1 cellular context compared by ENCODE assay signal in genomic region chr19:34128558-34129250, GRCh38.
TF ChIP-seq lines count a peak whose summit lies in the region.

No MANE protein-coding gene starts in this region.

TF ChIP-seq in HEK293, 187 proteins besides CTCF, POLR2A, EP300 and RAD21 (continued from another document):
- TF ChIP-seq PRDM10 (tag by site-specific recombination; IDR thresholded peaks at IDR 0.05) (peak; percentile 94), SP3 (tag by site-specific recombination; IDR thresholded peaks at IDR 0.05) (no peak), ZNF175 (tag by site-specific recombination; IDR thresholded peaks at IDR 0.05) (no peak), ZNF747 (tag by site-specific recombination; IDR thresholded peaks at IDR 0.05) (no peak), ZNF184 (tag by site-specific recombination; IDR thresholded peaks at IDR 0.05) (0 out of 2 replicates have a peak, but pooled peaks have one; percentile 54), ZNF292 (tag by site-specific recombination; IDR thresholded peaks at IDR 0.05; ENCODE audit: borderline replicate concordance, low read depth) (no peak), ZNF677 (tag by site-specific recombination; IDR thresholded peaks at IDR 0.05) (no peak), PATZ1 (tag by site-specific recombination; IDR thresholded peaks at IDR 0.05) (no peak), ZNF692 (tag by site-specific recombination; IDR thresholded peaks at IDR 0.05) (no peak), ZNF398 (tag by site-specific recombination; IDR thresholded peaks at IDR 0.05) (peak; percentile 19; the same call in 1 of the 2 replicates)
